ENCODE assay signal across 8 cellular contexts in the genomic region with DNA sequence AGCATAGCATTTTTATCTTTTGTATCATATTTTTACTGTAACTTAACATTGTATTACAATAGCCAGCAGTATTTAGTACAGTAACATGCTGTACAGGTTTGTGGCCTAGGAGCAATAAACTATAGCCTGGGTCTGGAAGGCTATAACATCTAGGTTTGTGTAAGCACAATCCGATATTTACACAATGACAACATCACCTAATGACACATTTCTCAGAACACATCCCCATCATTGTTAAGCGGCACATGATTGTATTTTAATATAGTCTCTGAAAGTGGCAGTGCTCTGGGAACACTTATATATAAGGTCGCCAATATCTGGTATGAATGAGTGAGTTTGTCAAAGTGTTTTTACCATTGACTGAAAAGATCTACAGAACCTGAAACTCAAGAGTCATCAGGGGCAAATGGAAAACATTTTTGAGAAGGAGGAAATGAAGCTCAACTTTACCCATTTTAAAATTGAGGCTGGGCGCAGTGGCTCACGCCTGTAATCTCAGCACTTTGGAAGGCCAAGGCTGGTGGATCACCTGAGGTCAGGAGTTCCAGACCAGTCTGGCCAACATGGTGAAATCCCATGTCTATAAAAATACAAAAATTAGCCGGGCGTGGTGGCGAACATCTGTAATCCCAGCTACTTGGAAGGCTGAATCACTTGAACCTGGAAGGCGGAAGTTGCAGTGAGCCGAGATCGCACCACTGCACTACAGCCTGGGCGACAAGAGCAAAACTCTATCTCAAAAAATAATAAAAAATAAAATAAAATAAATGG. TPM values are rescaled to one million over a fixed set of nuclear protein-coding genes. Genes with fewer than 3 reads are reported as not detected.
DNase-seq lines count a peak whose midpoint lies in the region; ATAC-seq, FAIRE-seq and TF ChIP-seq lines count a peak whose summit lies in the region.

No MANE protein-coding gene starts in this region.

- ATAC-seq in GM18519 (IDR thresholded peaks at IDR 0.05; ENCODE audit: low FRiP score, unreplicated experiment) (no peak), HG02798 (IDR thresholded peaks at IDR 0.05; ENCODE audit: poor library complexity, unreplicated experiment) (no peak)

- 88% methylated on average over 12 of the region's 12 CpGs for WGBS in prostate gland

- no peaks in the 10 kb centered on the region for H3K27me3 ChIP-seq in prostate gland (replicated peaks; ENCODE audit: insufficient read depth)

- no peaks in the 10 kb centered on the region for H3K36me3 ChIP-seq in prostate gland

- H3K9me3 ChIP-seq in prostate gland = no peaks in the 10 kb centered on the region

- H3K4me3 ChIP-seq in NB4 (ENCODE audit: low read depth, low read length) = peak overlapping the region; percentile 50
- H3K4me3 ChIP-seq in coronary artery = no peak overlapping the region
- no peak overlapping the region for H3K4me3 ChIP-seq in prostate gland

- peak; percentile 84 for FAIRE-seq in GM12891 (lab: Jason Lieb, UNC)

- intact Hi-C loops in prostate gland (cut with DNase I) = no loop called here

- H3K27ac ChIP-seq in coronary artery = peak overlapping the region; percentile 38 to 63
- H3K27ac ChIP-seq in prostate gland = peak overlapping the region; percentile 69 to 73

- DNase-seq in GM12891 (ENCODE audit: insufficient read length, low spot score) (no peak), NB4 (ENCODE audit: low read depth) (no peak), coronary artery (ENCODE audit: low spot score) (no peak), prostate gland (ENCODE audit: low spot score) (no peak), G401 (ENCODE audit: low spot score) (no peak), DMS79 treated with DMSO at 0.1 percent for 48 hours (lab: John Stamatoyannopoulos, UW) (no peak)

- in situ Hi-C loops in G401 (cut with HindIII; ENCODE audit: low sequenced_read_pairs) = no loop called here

- TF ChIP-seq POLR2A in GM12891 (IDR thresholded peaks at IDR 0.05; ENCODE audit: low read depth, low read length) (no peak), NB4 (IDR thresholded peaks at IDR 0.05; ENCODE audit: extremely low read depth, insufficient read length) (no peak), prostate gland (IDR thresholded peaks at IDR 0.05) (no peak)

- TF ChIP-seq CTCF in NB4 (IDR thresholded peaks at IDR 0.05; ENCODE audit: low read depth, low read length) (no peak), coronary artery (IDR thresholded peaks at IDR 0.05) (no peak), prostate gland (IDR thresholded peaks at IDR 0.05) (no peak)

- no peaks in the 10 kb centered on the region for H3K4me1 ChIP-seq in prostate gland (replicated peaks)

TF ChIP-seq in GM12891, 5 proteins besides CTCF, POLR2A, EP300 and RAD21:
- TF ChIP-seq TAF1 (IDR thresholded peaks at IDR 0.05; ENCODE audit: low read depth, low read length) (no peak), POLR2AphosphoS5 (IDR thresholded peaks at IDR 0.05; ENCODE audit: low read depth, low read length) (no peak), SPI1 (IDR thresholded peaks at IDR 0.05; ENCODE audit: low read depth, low read length) (no peak), PAX5 (IDR thresholded peaks at IDR 0.05; ENCODE audit: insufficient read depth, low read length, severe bottlenecking) (no peak), POU2F2 (IDR thresholded peaks at IDR 0.05; ENCODE audit: low read depth, low read length) (no peak)

RNA-seq across cellular contexts. Expression of a gene that starts 38.8 kb away (rescaled TPM):
- polyA plus RNA-seq in GM12891 (2012; ENCODE audit: low read depth, missing spikeins) = 7.5 TPM
- 100 to 1,000 TPM in 1 of 2 donors, 10 to 100 TPM in 1; 70.6 to 126 TPM for total RNA-seq in prostate gland
- total RNA-seq in G401 (2014; rRNA removed; shearing (Covaris generic)) = not detected in 2 replicates

Comparison
In these comparisons a context has a peak if more than half of its experiments do, and no peak if none do; other contexts are left out.
1. RNA of a gene that starts 38.8 kb away (total RNA-seq): 70.6 to 126 TPM in prostate gland; not detected in G401; every median in the first group is over 10 times any median in the second.